9 cellular contexts compared by ENCODE assay signal in genomic region chr17:42421479-42422332, GRCh38. TPM values are rescaled to one million over a fixed set of nuclear protein-coding genes. Genes with fewer than 3 reads are reported as not detected.
DNase-seq lines count a peak whose midpoint lies in the region; ATAC-seq and TF ChIP-seq lines count a peak whose summit lies in the region.
"Had no signal": no experiment of that assay in that cellular context is flagged by ENCODE, and none has a peak within 500 bp of the region (broad histone marks: within the 10 kb centered on the region; RNA-seq: fewer than 3 reads in every experiment).

No MANE protein-coding gene starts in this region.

- H3K27ac ChIP-seq in body of pancreas: peak overlapping the region; percentile 21 to 78 (median 68)

- H3K4me1 Mint-ChIP-seq in immature natural killer cell: peaks cover 6 to 11% of the 10 kb centered on the region in 2 donors

- peaks cover 15 to 33% (median 27%) of the 10 kb centered on the region in 3 donors for H3K27me3 Mint-ChIP-seq in immature natural killer cell (ENCODE audit: low read depth in 3 of 3)

- peak; percentile 32 for DNase-seq in activated T-cell treated with anti-CD3 and anti-CD28 coated beads, Interleukin-2, amount 50 U/mL, for 1 hour
- DNase-seq in activated T-cell treated with anti-CD3 and anti-CD28 coated beads for 4 hours (no peak), body of pancreas (peak in 1 of 4 donors; percentile 22), immature natural killer cell (no peak), DMS79 (lab: John Stamatoyannopoulos, UW) (no peak), NCI-H2029 (lab: John Stamatoyannopoulos, UW) (no peak)
- peak; percentile 23 for DNase-seq in stimulated activated CD4-positive, alpha-beta T cell treated with anti-CD3 and anti-CD28 coated beads, Interleukin-4, amount 100 ng/mL, for 1 hour
- DNase-seq: DND-41 had no signal

- WGBS in body of pancreas, 2 donors: 40 to 77% methylated on average over 18 to 56 of the region's 61 CpGs

- TF ChIP-seq CTCF in body of pancreas (IDR thresholded peaks at IDR 0.05): no peak

- TF ChIP-seq POLR2A in body of pancreas (IDR thresholded peaks at IDR 0.05): no peak

- H3K36me3 ChIP-seq in body of pancreas (replicated peaks in 1 of 2; ENCODE audit: insufficient read depth in 1 of 2, low read depth in 2 of 2): no peaks in the 10 kb centered on the region

- peak overlapping the region in 1 of 2 donors; percentile 42 for H3K4me3 ChIP-seq in body of pancreas

- peaks cover 0 to 4% of the 10 kb centered on the region in 2 donors for H3K27me3 ChIP-seq in body of pancreas

- H3K36me3 Mint-ChIP-seq in immature natural killer cell: peaks cover 0 to 7% (median 3%) of the 10 kb centered on the region in 3 donors

- H3K27ac Mint-ChIP-seq in immature natural killer cell: no peak overlapping the region

- peaks cover 19% of the 10 kb centered on the region for H3K4me1 ChIP-seq in body of pancreas

- intact Hi-C loops in body of pancreas (cut with DNase I): no loop called here

- ATAC-seq in body of pancreas (no peak), HG03097 (IDR thresholded peaks at IDR 0.05; ENCODE audit: low FRiP score, unreplicated experiment) (no peak)

- H3K4me3 Mint-ChIP-seq in immature natural killer cell: peak overlapping the region in 4 of 5 donors; percentile 25 to 69 (median 39)

- no peaks in the 10 kb centered on the region for H3K9me3 ChIP-seq in body of pancreas

- H3K9me3 Mint-ChIP-seq in immature natural killer cell: no peaks in the 10 kb centered on the region

RNA-seq across cellular contexts. Expression of gene CAVIN1, which starts 1.4 kb away (rescaled TPM):
- 10 to 100 TPM; 63.3 to 75.8 TPM for total RNA-seq in body of pancreas
- not detected for polyA plus RNA-seq in immature natural killer cell

RNA-seq across cellular contexts. Expression of gene STAT3, which starts 33.5 kb away (rescaled TPM):
- 10 to 100 TPM; 79.4 to 99.5 TPM for total RNA-seq in body of pancreas
- 100 to 1,000 TPM; 110 to 205 (median 127) TPM for polyA plus RNA-seq in immature natural killer cell

RNA-seq across cellular contexts. Expression of gene ATP6V0A1, which starts 37.0 kb away (rescaled TPM):
- total RNA-seq in body of pancreas: 10 to 100 TPM; 35.5 to 71.5 TPM
- polyA plus RNA-seq in immature natural killer cell: 1 to 10 TPM in 2 of 3 donors, under 1 TPM in 1; 0.76 to 4.2 (median 1.4) TPM

Comparison
In these comparisons a context has a peak if more than half of its experiments do, and no peak if none do; other contexts are left out.
1. DNase-seq: peak in activated T-cell treated with anti-CD3 and anti-CD28 coated beads, Interleukin-2, amount 50 U/mL, for 1 hour (single experiment) and stimulated activated CD4-positive, alpha-beta T cell treated with anti-CD3 and anti-CD28 coated beads, Interleukin-4, amount 100 ng/mL, for 1 hour (single experiment); none in activated T-cell treated with anti-CD3 and anti-CD28 coated beads for 4 hours (single experiment), immature natural killer cell (0 of 3), DMS79 (single experiment) and NCI-H2029 (single experiment).